Comparison of ENCODE assay signal across 22 cellular contexts in the genomic region with DNA sequence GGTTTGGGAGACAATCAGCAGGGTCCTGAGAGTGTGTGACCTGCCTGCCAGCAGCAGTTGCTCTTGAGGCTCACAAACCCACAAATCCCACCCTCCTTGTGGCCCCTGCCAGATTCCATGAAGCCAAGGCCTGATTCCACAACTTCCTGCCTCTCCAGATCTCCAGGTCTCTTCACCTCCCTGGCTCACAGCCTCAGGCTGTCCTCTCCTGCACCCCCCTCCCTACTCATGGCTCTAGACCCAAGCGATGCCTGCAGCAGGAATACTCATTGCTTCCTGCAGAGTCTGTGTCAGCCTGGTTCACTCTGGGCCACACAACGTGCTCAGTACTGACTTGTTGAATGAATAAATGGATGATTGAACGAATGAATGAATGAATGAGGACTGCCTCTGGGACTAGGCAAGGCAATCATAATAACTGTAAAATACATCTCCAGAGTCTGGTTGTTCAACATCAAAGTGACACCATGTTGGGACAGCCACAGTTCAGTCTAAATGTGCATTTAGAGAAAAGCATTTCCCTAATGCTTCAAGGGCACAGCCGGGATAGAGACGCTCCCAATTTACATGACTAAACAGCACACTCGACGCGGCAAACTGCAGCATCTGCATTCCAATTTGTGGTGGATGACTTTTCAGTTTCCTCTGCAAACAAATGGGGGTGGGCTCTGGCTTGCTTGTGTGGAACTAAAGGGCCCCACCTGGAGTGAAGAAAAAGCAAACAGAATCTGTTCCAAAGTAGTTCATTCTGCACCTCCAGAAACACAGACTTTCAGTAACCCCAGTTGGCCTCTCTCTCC.
DNase-seq lines count a peak whose midpoint lies in the region; TF ChIP-seq lines count a peak whose summit lies in the region.
"Had no signal": no experiment of that assay in that cellular context is flagged by ENCODE, and none has a peak within 500 bp of the region (broad histone marks: within the 10 kb centered on the region; RNA-seq: fewer than 3 reads in every experiment).

No MANE protein-coding gene starts in this region.

- H3K36me3 Mint-ChIP-seq in glutamatergic neuron (ENCODE audit: unreplicated experiment), result peaks cover 16% of the 10 kb centered on the region
- H3K36me3 Mint-ChIP-seq: CD8-positive, alpha-beta memory T cell; natural killer cell had no signal

- H3K4me3 Mint-ChIP-seq in glutamatergic neuron (ENCODE audit: unreplicated experiment), result no peak overlapping the region
- H3K4me3 Mint-ChIP-seq: activated T-helper 1 cell treated with anti-CD3 and anti-CD28 coated beads, Interleukin-12 subunit alpha, Interleukin-12 subunit beta, Interleukin-2, Interleukin-4 antibody, amounts not matched to agents 30 ng/mL and 10 ng/mL and 1 ng/mL, durations not matched to agents 14 hours and 24 hours and 36 hours; dendritic cell treated with granulocyte-macrophage colony-stimulating factor and Interleukin-4, amounts not matched to agents 40 ng/mL and 50 ng/mL, for 4 days; natural killer cell had no signal

- CTCF ChIA-PET in HEK293T (lab: Yijun Ruan, JAX), result no interaction called here

- H3K27ac Mint-ChIP-seq in glutamatergic neuron (ENCODE audit: unreplicated experiment), result no peak overlapping the region
- H3K27ac Mint-ChIP-seq: activated T-helper 1 cell treated with anti-CD3 and anti-CD28 coated beads, Interleukin-12 subunit alpha, Interleukin-12 subunit beta, Interleukin-2, Interleukin-4 antibody, amounts not matched to agents 30 ng/mL and 10 ng/mL and 1 ng/mL, durations not matched to agents 14 hours and 24 hours and 36 hours; dendritic cell treated with granulocyte-macrophage colony-stimulating factor and Interleukin-4, amounts not matched to agents 40 ng/mL and 50 ng/mL, for 4 days; natural killer cell had no signal

- intact Hi-C loops in posterior vena cava (cut with DNase I), result no loop called here

- no peak overlapping the region for H3K9ac ChIP-seq in HUES48 (ENCODE audit: low read depth, low read length)

- H3K4me1 Mint-ChIP-seq in glutamatergic neuron (ENCODE audit: low read depth, unreplicated experiment), result peaks cover 6% of the 10 kb centered on the region
- H3K4me1 Mint-ChIP-seq: CD8-positive, alpha-beta memory T cell; natural killer cell had no signal

- H3K27ac ChIP-seq in HUES48 (ENCODE audit: low read depth, low read length), result peak overlapping the region; percentile 38
- H3K27ac ChIP-seq: brain microvascular endothelial cell, hepatocyte, PC-9, tibial artery had no signal

- H3K4me1 ChIP-seq in HUES48 (ENCODE audit: control insufficient read depth, insufficient read depth, low read length), result peaks cover 24% of the 10 kb centered on the region
- H3K4me1 ChIP-seq: tibial artery had no signal

- H3K27me3 Mint-ChIP-seq in glutamatergic neuron (ENCODE audit: unreplicated experiment), result peaks cover 9% of the 10 kb centered on the region

- H3K9me3 ChIP-seq in HUES48 (ENCODE audit: control insufficient read depth, insufficient read depth, low read length), result no peaks in the 10 kb centered on the region

- H3K36me3 ChIP-seq in HUES48 (ENCODE audit: control insufficient read depth, insufficient read depth, low read length), result no peaks in the 10 kb centered on the region
- H3K36me3 ChIP-seq: brain microvascular endothelial cell, tibial artery had no signal

- POLR2A ChIA-PET in HEK293T (lab: Yijun Ruan, JAX), result no interaction called here

- peaks cover 75% of the 10 kb centered on the region for H3K27me3 ChIP-seq in HUES48 (ENCODE audit: control insufficient read depth, insufficient read depth, low read length)
- H3K27me3 ChIP-seq: hepatocyte had no signal

- peak overlapping the region; percentile 4; the same call in 1 of the 2 replicates for H3K4me3 ChIP-seq in HUES48 (ENCODE audit: low read depth, low read length)
- H3K4me3 ChIP-seq: hepatocyte, PC-9, tibial artery had no signal

- peak; percentile 37 for DNase-seq in NCI-H510A (lab: John Stamatoyannopoulos, UW)
- DNase-seq in glutamatergic neuron, result peak; percentile 7
- peak; percentile 40 for DNase-seq in posterior vena cava (ENCODE audit: low spot score)
- DNase-seq in NCI-H1694 treated with DMSO at 0.1 percent for 48 hours (lab: John Stamatoyannopoulos, UW), result no peak
- DNase-seq in GDM1 (lab: John Stamatoyannopoulos, UW), result no peak
- no peak for DNase-seq in HEK293T (ENCODE audit: extremely low spot score)
- DNase-seq: activated CD8-positive, alpha-beta memory T cell treated with anti-CD3 and anti-CD28 coated beads for 24 hours; brain microvascular endothelial cell; KBM-7; MV-4-11; natural killer cell; NCI-H2081 treated with DMSO at 0.1 percent for 48 hours; NCI-H82; PC-9; stimulated activated CD4-positive, alpha-beta T cell treated with anti-CD3 and anti-CD28 coated beads, Interleukin-1b, Interleukin-23, amount 100 ng/mL, for 48 hours; stimulated activated naive CD8-positive, alpha-beta T cell treated with anti-CD3 and anti-CD28 coated beads, Interleukin-15, Interleukin-2, amounts not matched to agents 100 U/mL and 50 U/mL, for 24 hours; tibial artery had no signal

- TF ChIP-seq CTCF in glutamatergic neuron (IDR thresholded peaks at IDR 0.05; ENCODE audit: partially characterized antibody, unreplicated experiment), result no peak

- H3K9me3 Mint-ChIP-seq in glutamatergic neuron (ENCODE audit: unreplicated experiment), result peaks cover 16% of the 10 kb centered on the region
- H3K9me3 Mint-ChIP-seq: activated T-helper 1 cell treated with anti-CD3 and anti-CD28 coated beads, Interleukin-12 subunit alpha, Interleukin-12 subunit beta, Interleukin-2, Interleukin-4 antibody, amounts not matched to agents 30 ng/mL and 10 ng/mL and 1 ng/mL, durations not matched to agents 14 hours and 24 hours and 36 hours; dendritic cell treated with granulocyte-macrophage colony-stimulating factor and Interleukin-4, amounts not matched to agents 40 ng/mL and 50 ng/mL, for 4 days had no signal

TF ChIP-seq in HEK293T, 16 proteins besides CTCF, POLR2A, EP300 and RAD21:
- no peak for TF ChIP-seq NFRKB (IDR thresholded peaks at IDR 0.05)
- TF ChIP-seq ELF4 (IDR thresholded peaks at IDR 0.05), result no peak
- TF ChIP-seq, protein P1, sequence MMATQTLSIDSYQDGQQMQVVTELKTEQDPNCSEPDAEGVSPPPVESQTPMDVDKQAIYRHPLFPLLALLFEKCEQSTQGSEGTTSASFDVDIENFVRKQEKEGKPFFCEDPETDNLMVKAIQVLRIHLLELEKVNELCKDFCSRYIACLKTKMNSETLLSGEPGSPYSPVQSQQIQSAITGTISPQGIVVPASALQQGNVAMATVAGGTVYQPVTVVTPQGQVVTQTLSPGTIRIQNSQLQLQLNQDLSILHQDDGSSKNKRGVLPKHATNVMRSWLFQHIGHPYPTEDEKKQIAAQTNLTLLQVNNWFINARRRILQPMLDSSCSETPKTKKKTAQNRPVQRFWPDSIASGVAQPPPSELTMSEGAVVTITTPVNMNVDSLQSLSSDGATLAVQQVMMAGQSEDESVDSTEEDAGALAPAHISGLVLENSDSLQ (IDR thresholded peaks at IDR 0.05), result no peak
- no peak for TF ChIP-seq FOXA1 (IDR thresholded peaks at IDR 0.05)
- no peak for TF ChIP-seq SP1 (IDR thresholded peaks at IDR 0.05)
- no peak for TF ChIP-seq SUZ12 (IDR thresholded peaks at IDR 0.05)
- no peak for TF ChIP-seq TARDBP (IDR thresholded peaks at IDR 0.05)
- no peak for TF ChIP-seq HDGF (IDR thresholded peaks at IDR 0.05; ENCODE audit: borderline replicate concordance)
- TF ChIP-seq ZNF384 (IDR thresholded peaks at IDR 0.05), result no peak
- TF ChIP-seq FOXK2 (IDR thresholded peaks at IDR 0.05), result no peak
- no peak for TF ChIP-seq L3MBTL2 (conservative IDR thresholded peaks at IDR 0.05)
- TF ChIP-seq ARNT (IDR thresholded peaks at IDR 0.05), result no peak
- no peak for TF ChIP-seq LEF1 (IDR thresholded peaks at IDR 0.05; ENCODE audit: borderline replicate concordance)
- TF ChIP-seq FOXM1 (IDR thresholded peaks at IDR 0.05; ENCODE audit: borderline replicate concordance), result no peak
- no peak for TF ChIP-seq BHLHE40 (IDR thresholded peaks at IDR 0.05; ENCODE audit: borderline replicate concordance)
- no peak for TF ChIP-seq CTBP1 (IDR thresholded peaks at IDR 0.05; ENCODE audit: borderline replicate concordance)

Comparison
In these comparisons a context has a peak if more than half of its experiments do, and no peak if none do; other contexts are left out.
1. DNase-seq: peak in NCI-H510A (single experiment), glutamatergic neuron (single experiment) and posterior vena cava (single experiment); none in NCI-H1694 treated with DMSO at 0.1 percent for 48 hours (single experiment), GDM1 (single experiment) and HEK293T (single experiment).